ENCODE assay signal across 10 cellular contexts in the genomic region with DNA sequence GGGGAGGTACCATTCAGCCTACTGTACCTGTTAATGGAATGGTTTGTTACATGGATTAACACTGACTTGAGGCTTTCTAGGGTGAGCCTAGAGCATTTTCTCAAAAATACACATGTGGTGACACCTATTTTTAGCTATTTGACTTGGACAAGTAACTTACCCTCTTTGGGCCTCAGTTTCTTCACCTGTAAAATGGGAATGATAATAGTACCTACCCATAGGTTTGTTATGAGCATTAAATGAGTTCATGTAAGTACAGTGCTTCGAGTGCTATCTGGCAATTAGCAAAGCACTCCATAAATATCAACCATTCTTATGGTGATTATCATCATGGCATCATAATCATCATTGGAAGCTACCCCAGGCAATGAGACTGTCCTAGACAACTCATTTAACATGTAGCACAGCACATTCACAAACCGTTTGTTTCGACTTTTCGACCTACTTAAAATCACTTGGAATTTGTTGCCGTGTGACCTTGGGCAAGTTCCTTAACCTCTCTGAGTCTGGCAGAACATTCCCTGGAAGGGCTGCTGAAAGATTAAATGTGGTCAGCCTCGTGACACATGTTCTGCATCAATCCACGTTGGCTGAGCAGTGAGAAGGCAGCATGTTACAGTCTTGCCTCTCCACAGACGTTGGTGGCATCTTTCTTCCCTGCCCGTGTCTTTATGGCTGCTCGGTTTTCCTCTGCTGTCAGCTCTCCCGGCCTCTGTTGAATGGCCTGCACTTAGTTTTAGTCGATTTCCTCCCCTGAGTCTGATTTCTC.
DNase-seq lines count a peak whose midpoint lies in the region; ATAC-seq, FAIRE-seq and TF ChIP-seq lines count a peak whose summit lies in the region.
"Had no signal": no experiment of that assay in that cellular context is flagged by ENCODE, and none has a peak within 500 bp of the region (broad histone marks: within the 10 kb centered on the region; RNA-seq: fewer than 3 reads in every experiment).

No MANE protein-coding gene starts in this region.

- no peak overlapping the region for H3K4me3 ChIP-seq in lung
- H3K4me3 ChIP-seq in thyroid gland (replicated peaks in 1 of 3): no peak overlapping the region
- H3K4me3 ChIP-seq: SK-N-MC had no signal

- peaks cover 55% of the 10 kb centered on the region for H3K4me1 Mint-ChIP-seq in activated T-cell treated with anti-CD3 and anti-CD28 coated beads, Interleukin-2, amount 50 U/mL, for 72 hours (ENCODE audit: low read depth)

- H3K27ac ChIP-seq in lung (ENCODE audit: low read depth in 1 of 2, low read length in 1 of 2): peak overlapping the region; percentile 33 to 78
- H3K27ac ChIP-seq in thyroid gland: peak overlapping the region; percentile 87 to 96 (median 90)
- H3K27ac ChIP-seq: SK-N-MC had no signal

- H3K36me3 ChIP-seq in lung (ENCODE audit: control insufficient read depth in 2 of 2, insufficient read depth in 2 of 2, low read length in 2 of 2) (no peaks in the 10 kb centered on the region), thyroid gland (no peaks in the 10 kb centered on the region)

- intact Hi-C loops in thyroid gland (cut with DNase I): loop anchor here (10.0 kb wide), 1 partner anchor 51 kb away; no protein-coding TSS in a partner anchor

- H3K27me3 ChIP-seq in lung (ENCODE audit: control insufficient read depth, insufficient read depth) (no peaks in the 10 kb centered on the region), thyroid gland (no peaks in the 10 kb centered on the region)

- ATAC-seq in activated T-cell treated with anti-CD3 and anti-CD28 coated beads, Interleukin-2, amount 50 U/mL, for 72 hours (replicated peaks in 1 of 2): no peak
- ATAC-seq in lung (ENCODE audit: insufficient read depth, low FRiP score): no peak

- H3K9me3 ChIP-seq in lung (ENCODE audit: control insufficient read depth in 2 of 2, insufficient read depth in 1 of 2, low read length in 1 of 2) (no peaks in the 10 kb centered on the region), thyroid gland (no peaks in the 10 kb centered on the region)

- H3K4me1 ChIP-seq in lung (ENCODE audit: control insufficient read depth in 2 of 2, insufficient read depth in 2 of 2, low read length in 2 of 2): peaks cover 12 to 38% of the 10 kb centered on the region in 2 donors
- H3K4me1 ChIP-seq in thyroid gland: peaks cover 44 to 46% of the 10 kb centered on the region in 2 donors

- no peaks in the 10 kb centered on the region for H3K9me3 Mint-ChIP-seq in activated T-cell treated with anti-CD3 and anti-CD28 coated beads, Interleukin-2, amount 50 U/mL, for 72 hours

- H3K36me3 Mint-ChIP-seq in activated T-cell treated with anti-CD3 and anti-CD28 coated beads, Interleukin-2, amount 50 U/mL, for 72 hours (ENCODE audit: insufficient read depth in 2 of 2): no peaks in the 10 kb centered on the region

- H3K4me3 Mint-ChIP-seq in activated T-cell treated with anti-CD3 and anti-CD28 coated beads, Interleukin-2, amount 50 U/mL, for 72 hours: no peak overlapping the region

- no peak for TF ChIP-seq POLR2A in thyroid gland (IDR thresholded peaks at IDR 0.05)

- DNase-seq in activated T-cell treated with anti-CD3 and anti-CD28 coated beads, Interleukin-2, amount 50 U/mL, for 72 hours: no peak
- no peak for DNase-seq in activated T-cell treated with anti-CD3 and anti-CD28 coated beads for 4 hours
- peak; percentile 86 for DNase-seq in amniotic epithelial cell (ENCODE audit: low read depth)
- DNase-seq in lung (ENCODE audit: low spot score): no peak
- DNase-seq in thyroid gland: no peak
- no peak for DNase-seq in HTR-8/SVneo (ENCODE audit: insufficient read length, low spot score)
- DNase-seq in NCI-H1092 (lab: John Stamatoyannopoulos, UW): no peak
- no peak for DNase-seq in Kasumi-1 (lab: John Stamatoyannopoulos, UW)
- DNase-seq: NCI-H345 had no signal

- H3K27me3 Mint-ChIP-seq in activated T-cell treated with anti-CD3 and anti-CD28 coated beads, Interleukin-2, amount 50 U/mL, for 72 hours (ENCODE audit: low read depth): no peaks in the 10 kb centered on the region

- peak overlapping the region; percentile 83 for H3K27ac Mint-ChIP-seq in activated T-cell treated with anti-CD3 and anti-CD28 coated beads, Interleukin-2, amount 50 U/mL, for 72 hours

- TF ChIP-seq CTCF in lung (IDR thresholded peaks at IDR 0.05; ENCODE audit: control extremely low read depth, extremely low read depth): no peak
- TF ChIP-seq CTCF in thyroid gland (IDR thresholded peaks at IDR 0.05): no peak

- no peak for FAIRE-seq in HTR-8/SVneo (lab: Jason Lieb, UNC)

- 73 to 78% methylated on average over 12 of the region's 12 CpGs for WGBS in lung, 2 donors
- WGBS in thyroid gland, 2 donors: 81 to 86% methylated on average over 12 of the region's 12 CpGs
